ENCODE assay signal across 1 cellular context in the genomic region with DNA sequence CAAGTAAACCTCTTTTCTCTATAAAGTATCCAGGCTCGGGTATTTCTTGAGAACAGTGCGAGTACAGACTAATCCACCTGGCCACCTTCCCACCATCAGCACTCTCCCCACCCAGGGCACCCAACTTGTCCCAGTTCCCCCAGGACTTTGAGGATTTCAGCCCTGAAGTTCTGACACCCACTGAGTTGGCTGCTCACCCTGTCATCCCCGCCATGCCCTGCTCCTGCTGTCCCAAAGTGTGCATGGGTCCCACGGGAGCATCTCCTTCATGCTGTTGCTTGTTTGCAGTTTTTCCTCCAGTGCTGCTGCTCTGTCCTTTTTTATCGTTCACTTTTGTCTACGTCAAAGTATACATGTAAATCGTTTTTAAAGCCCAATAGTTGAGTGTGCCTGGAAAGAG.
TF ChIP-seq lines count a peak whose summit lies in the region.

No MANE protein-coding gene starts in this region.

TF ChIP-seq in IMR-90, 13 proteins besides CTCF, POLR2A, EP300 and RAD21 (continued from another document):
- TF ChIP-seq, protein P1, sequence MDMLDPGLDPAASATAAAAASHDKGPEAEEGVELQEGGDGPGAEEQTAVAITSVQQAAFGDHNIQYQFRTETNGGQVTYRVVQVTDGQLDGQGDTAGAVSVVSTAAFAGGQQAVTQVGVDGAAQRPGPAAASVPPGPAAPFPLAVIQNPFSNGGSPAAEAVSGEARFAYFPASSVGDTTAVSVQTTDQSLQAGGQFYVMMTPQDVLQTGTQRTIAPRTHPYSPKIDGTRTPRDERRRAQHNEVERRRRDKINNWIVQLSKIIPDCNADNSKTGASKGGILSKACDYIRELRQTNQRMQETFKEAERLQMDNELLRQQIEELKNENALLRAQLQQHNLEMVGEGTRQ (IDR thresholded peaks at IDR 0.05; ENCODE audit: low read depth, low read length), result no peak
